ENCODE assay signal across 16 cellular contexts in genomic region chr22:37690901-37691504, GRCh38.
"Had no signal": no experiment of that assay in that cellular context is flagged by ENCODE, and none has a peak within 500 bp of the region (broad histone marks: within the 10 kb centered on the region; RNA-seq: fewer than 3 reads in every experiment).

No MANE protein-coding gene starts in this region.

- H3K27ac ChIP-seq: hepatocyte, pancreas, thyroid gland had no signal

- H2AFZ ChIP-seq: hepatocyte had no signal

- DNase-seq: activated CD4-positive, alpha-beta memory T cell treated with anti-CD3 and anti-CD28 coated beads for 36 hours; activated CD4-positive, alpha-beta T cell treated with anti-CD3 and anti-CD28 coated beads for 4 hours; activated naive CD4-positive, alpha-beta T cell treated with anti-CD3 and anti-CD28 coated beads for 36 hours; anterior cingulate cortex; cerebellar nuclear complex; cortex of kidney; left cardiac atrium; mesendoderm; naive thymus-derived CD8-positive, alpha-beta T cell; stimulated activated CD4-positive, alpha-beta T cell treated with anti-CD3 and anti-CD28 coated beads, Interleukin-1b, Interleukin-23, amount 100 ng/mL, for 48 hours; stimulated activated CD8-positive, alpha-beta memory T cell treated with anti-CD3 and anti-CD28 coated beads, Interleukin-4, amount 100 ng/mL, for 48 hours; stimulated activated naive CD4-positive, alpha-beta T cell; thyroid gland had no signal

- H3K4me2 ChIP-seq: hepatocyte had no signal

- H3K4me3 ChIP-seq: hepatocyte, pancreas, thyroid gland had no signal

- H3K9me3 ChIP-seq: pancreas, thyroid gland had no signal

- H3K27me3 ChIP-seq: hepatocyte, pancreas, thyroid gland had no signal

- ATAC-seq: naive thymus-derived CD8-positive, alpha-beta T cell; pancreas; WTC11 had no signal
